In genomic region chr1:67105508-67105907, GRCh38 we compare ENCODE assay signal across 34 cellular contexts. TPM values are rescaled to one million over a fixed set of nuclear protein-coding genes. Genes with fewer than 3 reads are reported as not detected.
"Had no signal": no experiment of that assay in that cellular context is flagged by ENCODE, and none has a peak within 500 bp of the region (broad histone marks: within the 10 kb centered on the region; RNA-seq: fewer than 3 reads in every experiment).

No MANE protein-coding gene starts in this region.

- H3K4me3 ChIP-seq: adrenal gland, ascending aorta, cardiac muscle cell, gastrocnemius medialis, pancreas, psoas muscle, smooth muscle cell, suprapubic skin, tibial artery had no signal

- H3K4me1 ChIP-seq: adrenal gland, ascending aorta, gastrocnemius medialis, pancreas, psoas muscle, suprapubic skin had no signal

- H3K27me3 ChIP-seq: adrenal gland, ascending aorta, cardiac muscle cell, gastrocnemius medialis, pancreas, suprapubic skin, tibial artery had no signal

- H3K9me3 ChIP-seq: adrenal gland, ascending aorta, gastrocnemius medialis, pancreas, psoas muscle, suprapubic skin, tibial artery had no signal

- DNase-seq: activated CD4-positive, alpha-beta T cell treated with anti-CD3 and anti-CD28 coated beads for 4 hours; activated CD4-positive, alpha-beta T cell treated with anti-CD3 and anti-CD28 coated beads, Interleukin-2, amount 50 U/mL, for 48 hours; activated CD8-positive, alpha-beta memory T cell treated with anti-CD3 and anti-CD28 coated beads for 24 hours; activated effector memory CD4-positive, alpha-beta T cell treated with anti-CD3 and anti-CD28 coated beads, Interleukin-2, amount 50 U/mL, for 16 hours; activated naive CD4-positive, alpha-beta T cell treated with anti-CD3 and anti-CD28 coated beads for 36 hours; activated naive CD8-positive, alpha-beta T cell treated with anti-CD3 and anti-CD28 coated beads for 36 hours; activated T-cell treated with anti-CD3 and anti-CD28 coated beads, Interleukin-2, amount 50 U/mL, for 1 hour; adrenal gland; cortex of kidney; effector memory CD8-positive, alpha-beta T cell; erythroblast; gastrocnemius medialis; glutamatergic neuron; islet precursor cell; mammary epithelial cell; naive B cell; nephron progenitor cell; pancreas; psoas muscle; stimulated activated CD4-positive, alpha-beta T cell treated with anti-CD3 and anti-CD28 coated beads, Interleukin-1b, Interleukin-23, amount 100 ng/mL, for 48 hours; stimulated activated CD4-positive, alpha-beta T cell treated with anti-CD3 and anti-CD28 coated beads, Interleukin-4, amount 100 ng/mL, for 4 hours; stimulated activated CD8-positive, alpha-beta memory T cell treated with anti-CD3 and anti-CD28 coated beads, Interleukin-4, amount 100 ng/mL, for 48 hours; tibial artery had no signal

- FAIRE-seq: pancreas, TTC549 had no signal

- ATAC-seq: effector memory CD8-positive, alpha-beta T cell; gastrocnemius medialis; psoas muscle; stimulated activated memory B cell treated with anti-CD40 and anti-IgM and Interleukin-4, amounts not matched to agents 10 μg/mL and 1 μg/mL and 100 μg/mL, for 72 hours had no signal

- H3K27ac ChIP-seq: adrenal gland, ascending aorta, cardiac muscle cell, gastrocnemius medialis, pancreas, psoas muscle, suprapubic skin, tibial artery, VCaP had no signal

- H3K36me3 ChIP-seq: adrenal gland, ascending aorta, cardiac muscle cell, gastrocnemius medialis, pancreas, suprapubic skin, tibial artery had no signal

- H3K4me2 ChIP-seq: smooth muscle cell had no signal

RNA-seq across cellular contexts. Expression of gene C1orf141, which starts 29.3 kb away (rescaled TPM):
- total RNA-seq: activated naive CD8-positive, alpha-beta T cell treated with anti-CD3 and anti-CD28 coated beads for 36 hours; activated T-helper 1 cell treated with anti-CD3 and anti-CD28 coated beads, Interleukin-12 subunit alpha, Interleukin-12 subunit beta, Interleukin-2, Interleukin-4 antibody, amounts not matched to agents 30 ng/mL and 10 ng/mL and 1 ng/mL, durations not matched to agents 14 hours and 24 hours and 36 hours; adrenal gland; ascending aorta; cardiac muscle cell; cerebellum; gastrocnemius medialis; liver; mammary epithelial cell; pancreas; psoas muscle; smooth muscle cell; suprapubic skin; ureter had no signal
- polyA plus RNA-seq: adrenal gland, cardiac muscle cell, liver, mammary epithelial cell, psoas muscle, smooth muscle cell had no signal
